ENCODE assay signal across 19 cellular contexts in the genomic region with DNA sequence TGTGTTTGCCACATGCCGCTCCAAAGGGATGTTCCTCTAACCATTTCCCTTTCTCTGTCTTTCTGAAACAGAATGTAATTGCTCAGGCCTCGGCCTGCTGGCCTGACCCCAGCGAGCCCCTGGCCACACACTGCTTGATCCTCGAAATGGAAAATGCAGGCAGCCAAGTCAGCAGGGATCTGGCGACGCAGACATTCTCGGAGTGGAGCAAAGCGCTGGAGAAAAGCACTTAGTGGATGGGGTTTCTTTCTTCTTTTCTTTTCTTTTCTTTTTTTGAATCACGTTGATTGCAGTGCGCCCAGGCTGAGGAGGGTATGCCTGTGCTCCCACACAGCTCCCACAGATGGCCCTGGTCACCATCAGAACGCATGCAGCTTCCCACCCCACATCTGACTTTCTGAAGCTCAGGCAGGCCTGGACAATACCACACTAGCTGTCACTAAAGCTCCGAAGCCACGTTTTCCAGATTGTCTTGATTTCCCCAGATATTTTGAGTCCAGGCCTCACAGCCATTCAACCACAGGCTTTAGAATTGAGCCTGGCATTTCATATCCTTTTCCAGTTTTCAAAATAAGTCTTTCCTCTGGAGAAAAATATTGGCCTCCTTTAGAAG.
DNase-seq lines count a peak whose midpoint lies in the region; ATAC-seq and TF ChIP-seq lines count a peak whose summit lies in the region.
"Had no signal": no experiment of that assay in that cellular context is flagged by ENCODE, and none has a peak within 500 bp of the region (broad histone marks: within the 10 kb centered on the region; RNA-seq: fewer than 3 reads in every experiment).

No MANE protein-coding gene starts in this region.

- no peak overlapping the region for H2BK5ac ChIP-seq in mesenchymal stem cell (ENCODE audit: low read depth, low read length, poor library complexity, severe bottlenecking)

- H4K8ac ChIP-seq in mesenchymal stem cell (ENCODE audit: low read length): no peak overlapping the region

- H3K4me2 ChIP-seq in mesenchymal stem cell (ENCODE audit: low read length, poor library complexity, severe bottlenecking): no peak overlapping the region

- DNase-seq in heart left ventricle (peak in 1 of 5 donors; percentile 29), mesenchymal stem cell (peak; percentile 6), stomach (no peak), esophagus squamous epithelium (lab: John Stamatoyannopoulos, UW) (no peak), AML-193 (lab: John Stamatoyannopoulos, UW) (no peak), Peyer's patch (no peak)
- DNase-seq in stimulated activated CD4-positive, alpha-beta T cell treated with anti-CD3 and anti-CD28 coated beads, Interleukin-12 subunit alpha, Interleukin-12 subunit beta, amount 100 ng/mL, for 4 hours: no peak
- DNase-seq: activated CD8-positive, alpha-beta T cell treated with anti-CD3 and anti-CD28 coated beads, Interleukin-2, amount 10 ng/mL, durations not matched to agents 7 days and 5 days; activated T-cell treated with anti-CD3 and anti-CD28 coated beads, Interleukin-2, amount 50 U/mL, for 48 hours; CD8-positive, alpha-beta memory T cell; cortex of kidney; DMS79 treated with DMSO at 0.1 percent for 48 hours; GM23248; NCI-H187; NCI-H345; nucleus accumbens; stimulated activated naive CD4-positive, alpha-beta T cell had no signal

- H3K9ac ChIP-seq in HUES48 (ENCODE audit: low read depth, low read length) (no peak overlapping the region), mesenchymal stem cell (ENCODE audit: low read length) (no peak overlapping the region)
- H3K9ac ChIP-seq: GM23248 had no signal

- H3K79me1 ChIP-seq in mesenchymal stem cell (replicated peaks; ENCODE audit: low read length, poor library complexity, severe bottlenecking): no peaks in the 10 kb centered on the region

- H2BK15ac ChIP-seq in mesenchymal stem cell (ENCODE audit: low read depth, poor library complexity, severe bottlenecking): no peak overlapping the region

- H3K4ac ChIP-seq in mesenchymal stem cell (ENCODE audit: low read depth in 1 of 2, low read length in 2 of 2): no peak overlapping the region

- H3K18ac ChIP-seq in mesenchymal stem cell (ENCODE audit: low read depth in 1 of 2, low read length in 2 of 2): no peak overlapping the region

- TF ChIP-seq CTCF in heart left ventricle (IDR thresholded peaks at IDR 0.05) (no peak), stomach (IDR thresholded peaks at IDR 0.05) (no peak), esophagus squamous epithelium (IDR thresholded peaks at IDR 0.05) (no peak), Peyer's patch (IDR thresholded peaks at IDR 0.05) (no peak)

- H3K23ac ChIP-seq in mesenchymal stem cell (ENCODE audit: low read length in 2 of 2): no peak overlapping the region

- no peak overlapping the region for H4K91ac ChIP-seq in mesenchymal stem cell (ENCODE audit: low read length)

- peak overlapping the region; percentile 43 for H2BK120ac ChIP-seq in mesenchymal stem cell (ENCODE audit: low read depth, low read length)

- WGBS in heart left ventricle, 4 donors: 36 to 44% (median 41%) methylated on average over 13 of the region's 13 CpGs
- WGBS in mesenchymal stem cell: 40% methylated on average over 13 of the region's 13 CpGs
- WGBS in stomach, 5 donors: 52 to 82% (median 76%) methylated on average over 13 of the region's 13 CpGs
- 67 to 70% methylated on average over 12 to 13 of the region's 13 CpGs for WGBS in esophagus squamous epithelium, 2 donors

- H3K4me3 ChIP-seq in HUES48 (ENCODE audit: low read depth, low read length): no peak overlapping the region
- H3K4me3 ChIP-seq in heart left ventricle: peak overlapping the region in 1 of 12 donors; percentile 3
- H3K4me3 ChIP-seq in mesenchymal stem cell (ENCODE audit: insufficient read depth in 1 of 2, low read depth in 1 of 2, low read length in 2 of 2): no peak overlapping the region
- H3K4me3 ChIP-seq in stomach: no peak overlapping the region
- H3K4me3 ChIP-seq in esophagus squamous epithelium: no peak overlapping the region
- no peak overlapping the region for H3K4me3 ChIP-seq in Peyer's patch
- H3K4me3 ChIP-seq: GM23248 had no signal

- no peak overlapping the region for H3K14ac ChIP-seq in mesenchymal stem cell (ENCODE audit: low read length in 2 of 2)

- peak; percentile 25 to 47 (median 33) for ATAC-seq in heart left ventricle
- ATAC-seq: activated CD8-positive, alpha-beta T cell treated with anti-CD3 and anti-CD28 coated beads, Interleukin-2, amount 10 ng/mL, durations not matched to agents 7 days and 5 days had no signal

- H2AFZ ChIP-seq in mesenchymal stem cell (ENCODE audit: low read depth, low read length): no peak overlapping the region
- H2AFZ ChIP-seq: GM23248 had no signal

- H3K9me3 ChIP-seq in HUES48 (ENCODE audit: control insufficient read depth, insufficient read depth, low read length) (no peaks in the 10 kb centered on the region), heart left ventricle (no peaks in the 10 kb centered on the region), mesenchymal stem cell (ENCODE audit: control insufficient read depth, low read length) (no peaks in the 10 kb centered on the region), stomach (no peaks in the 10 kb centered on the region), esophagus squamous epithelium (no peaks in the 10 kb centered on the region), Peyer's patch (no peaks in the 10 kb centered on the region)

- H2AK5ac ChIP-seq in mesenchymal stem cell (ENCODE audit: low read length, severe bottlenecking): no peak overlapping the region

- H3K27me3 ChIP-seq in HUES48 (ENCODE audit: control insufficient read depth, insufficient read depth, low read length): no peaks in the 10 kb centered on the region
- no peaks in the 10 kb centered on the region for H3K27me3 ChIP-seq in heart left ventricle
- H3K27me3 ChIP-seq in mesenchymal stem cell (ENCODE audit: control insufficient read depth in 1 of 2, insufficient read depth in 1 of 2, low read length in 2 of 2): peaks cover 0 to 27% of the 10 kb centered on the region in 2 experiments
- no peaks in the 10 kb centered on the region for H3K27me3 ChIP-seq in stomach
- no peaks in the 10 kb centered on the region for H3K27me3 ChIP-seq in esophagus squamous epithelium
- H3K27me3 ChIP-seq in Peyer's patch: no peaks in the 10 kb centered on the region

- H3K36me3 ChIP-seq in HUES48 (ENCODE audit: control insufficient read depth, insufficient read depth, low read length) (no peaks in the 10 kb centered on the region), heart left ventricle (no peaks in the 10 kb centered on the region), mesenchymal stem cell (ENCODE audit: control insufficient read depth in 1 of 2, insufficient read depth in 2 of 2, low read depth in 1 of 2, low read length in 2 of 2) (no peaks in the 10 kb centered on the region), stomach (no peaks in the 10 kb centered on the region), esophagus squamous epithelium (no peaks in the 10 kb centered on the region), Peyer's patch (no peaks in the 10 kb centered on the region)

- TF ChIP-seq POLR2A in heart left ventricle (IDR thresholded peaks at IDR 0.05): no peak
- no peak for TF ChIP-seq POLR2A in stomach (IDR thresholded peaks at IDR 0.05)
- no peak for TF ChIP-seq POLR2A in esophagus squamous epithelium (IDR thresholded peaks at IDR 0.05)
- TF ChIP-seq POLR2A in Peyer's patch (IDR thresholded peaks at IDR 0.05): no peak

- H3K27ac ChIP-seq in HUES48 (ENCODE audit: low read depth, low read length) (peak overlapping the region; percentile 18), heart left ventricle (peak overlapping the region in 3 of 12 donors; percentile 24 to 34 (median 24)), mesenchymal stem cell (ENCODE audit: low read length, poor library complexity, severe bottlenecking) (no peak overlapping the region), stomach (peak overlapping the region; percentile 31 to 72 (median 58)), esophagus squamous epithelium (peak overlapping the region in 1 of 4 donors; percentile 21), Peyer's patch (no peak overlapping the region)
- H3K27ac ChIP-seq: epithelial cell of prostate, GM23248 had no signal

- no peak overlapping the region for H2BK12ac ChIP-seq in mesenchymal stem cell (ENCODE audit: low read length in 2 of 2)

- H3K4me1 ChIP-seq in HUES48 (ENCODE audit: control insufficient read depth, insufficient read depth, low read length) (peaks cover 4% of the 10 kb centered on the region; the same call in 1 of the 2 replicates), heart left ventricle (peaks cover 0 to 30% (median 9%) of the 10 kb centered on the region in 12 donors), mesenchymal stem cell (ENCODE audit: control insufficient read depth, insufficient read depth, low read depth, low read length) (peaks cover 4% of the 10 kb centered on the region), stomach (peaks cover 6 to 21% (median 15%) of the 10 kb centered on the region in 4 donors), esophagus squamous epithelium (peaks cover 0 to 15% (median 0%) of the 10 kb centered on the region in 3 donors), Peyer's patch (no peaks in the 10 kb centered on the region)

- TF ChIP-seq EP300 in stomach (IDR thresholded peaks at IDR 0.05): no peak

- intact Hi-C loops in heart left ventricle (cut with DNase I) (loop anchor here in 7 of 10 donors (1.0 to 10.0 kb wide), 7 partner anchors 58 to 379 kb away; a partner anchor contains a TSS), stomach (cut with DNase I; ENCODE audit: low total_unique reads) (no loop called here), esophagus squamous epithelium (cut with DNase I) (no loop called here)

Comparison
In these comparisons a context has a peak if more than half of its experiments do, and no peak if none do; other contexts are left out.
1. H3K27ac ChIP-seq: peak in HUES48 (single experiment) and stomach (5 of 5); none in mesenchymal stem cell (single experiment) and Peyer's patch (0 of 4).
2. intact Hi-C loops: an anchor here in heart left ventricle (1.0 to 10.0 kb wide); none called in stomach and esophagus squamous epithelium.